ENCODE assay signal across 13 cellular contexts in the genomic region with DNA sequence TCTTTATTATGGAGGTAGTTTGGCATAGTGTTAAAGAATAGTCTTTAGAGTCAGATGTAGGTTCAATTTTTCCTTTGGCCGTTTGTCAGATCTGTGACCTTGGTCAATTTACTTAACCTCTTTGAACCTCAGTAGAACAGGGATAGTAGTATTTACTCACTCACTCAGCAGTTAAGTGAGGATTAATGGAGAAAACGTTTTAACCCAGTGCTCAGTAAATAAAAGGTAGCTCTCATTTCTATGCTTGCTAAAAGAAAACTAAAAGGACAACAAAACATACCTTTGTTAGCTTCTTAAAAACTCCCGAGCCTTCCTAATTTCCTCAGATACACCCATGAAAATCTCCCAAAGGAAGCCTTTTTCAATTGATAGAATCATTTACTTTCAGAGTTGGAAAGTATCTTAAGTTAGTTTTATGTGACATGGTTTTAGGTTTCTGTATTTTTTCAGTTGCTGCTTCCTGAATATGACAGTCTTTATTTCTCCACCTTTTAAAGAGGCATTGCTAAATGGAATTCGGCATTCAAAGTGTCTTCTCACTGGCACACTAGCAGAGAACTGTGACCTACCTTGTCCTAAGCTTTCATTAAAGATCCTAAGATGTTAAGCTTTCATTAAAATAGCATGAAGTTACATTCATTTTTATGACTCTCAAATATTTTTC. TPM values are rescaled to one million over a fixed set of nuclear protein-coding genes. Genes with fewer than 3 reads are reported as not detected.
A peak's percentile ranks its signal among the peaks of the same experiment; 100 is the strongest.
DNase-seq lines count a peak whose midpoint lies in the region; ATAC-seq, FAIRE-seq and TF ChIP-seq lines count a peak whose summit lies in the region.
"Had no signal": no experiment of that assay in that cellular context is flagged by ENCODE, and none has a peak within 500 bp of the region (broad histone marks: within the 10 kb centered on the region; RNA-seq: fewer than 3 reads in every experiment).

No MANE protein-coding gene starts in this region.

- no TSS peak for BruUV-seq in Panc1 (replicated peaks; lab: Mats Ljungman, UMichigan)
- no TSS peak for BruUV-seq in HepG2 (replicated peaks; lab: Mats Ljungman, UMichigan)

- TF ChIP-seq CTCF in Panc1 (IDR thresholded peaks at IDR 0.05) (no peak), HepG2 (CRISPR knock-in tag; IDR thresholded peaks at IDR 0.05) (no peak), type B pancreatic cell (conservative IDR thresholded peaks at IDR 0.05) (no peak), uterus (IDR thresholded peaks at IDR 0.05) (no peak), SK-N-SH (IDR thresholded peaks at IDR 0.05) (no peak)

- H3K36me3 ChIP-seq in Panc1 (ENCODE audit: control insufficient read depth, insufficient read depth, low read length), result no peaks in the 10 kb centered on the region
- H3K36me3 ChIP-seq in HepG2 (replicated peaks in 1 of 2; ENCODE audit: control insufficient read depth in 1 of 2, insufficient read depth in 2 of 2, low read length in 2 of 2), result 0 out of 5 replicates have a peak, but pooled peaks cover 0 to 2% of the 10 kb centered on the region in 2 experiments
- no peaks in the 10 kb centered on the region for H3K36me3 ChIP-seq in uterus
- H3K36me3 ChIP-seq in SK-N-SH (replicated peaks in 1 of 2; ENCODE audit: control insufficient read depth in 1 of 2, insufficient read depth in 2 of 2, low read length in 1 of 2), result no peaks in the 10 kb centered on the region
- H3K36me3 ChIP-seq: thoracic aorta had no signal

- intact Hi-C loops in Panc1 (cut with micrococcal nuclease; ENCODE audit: unreplicated experiment) (no loop called here), HepG2 (cut with micrococcal nuclease; ENCODE audit: unreplicated experiment) (loop anchor here (2.0 kb wide), 2 partner anchors 37 to 41 kb away; no protein-coding TSS in a partner anchor), uterus (cut with DNase I; ENCODE audit: low total_unique reads) (no loop called here)

- POLR2A ChIA-PET in Panc1 (lab: Charles Lee), result interaction anchor here (0.7 kb wide), 1 partner anchor 16 kb away, joined by 3 read pairs; no protein-coding TSS in a partner anchor
- POLR2A ChIA-PET in HepG2 (lab: Yijun Ruan, JAX), result interaction anchor here (0.6 to 2.3 kb wide), 4 partner anchors 9 to 1567 kb away, joined by 3 to 23 read pairs (median 10); partner anchors contain the start of gene ABCD3
- POLR2A ChIA-PET in SK-N-SH (lab: Yijun Ruan, JAX), result no interaction called here

- TF ChIP-seq EP300 in HepG2 (IDR thresholded peaks at IDR 0.05; ENCODE audit: low read depth in 2 of 2, low read length in 2 of 2), result peak in 1 of 2 experiments; percentile 97; a peak in 3 of 4 replicates
- peak; percentile 80; the same call in 1 of the 2 replicates for TF ChIP-seq EP300 in HepG2 (CRISPR knock-in tag; IDR thresholded peaks at IDR 0.05; ENCODE audit: borderline replicate concordance)
- no peak for TF ChIP-seq EP300 in SK-N-SH (IDR thresholded peaks at IDR 0.05; ENCODE audit: borderline replicate concordance in 1 of 2, low read depth in 1 of 2, low read length in 1 of 2)

- H3K79me2 ChIP-seq in HepG2 (ENCODE audit: insufficient read depth, low read length), result peaks cover 99% of the 10 kb centered on the region
- peaks cover 88% of the 10 kb centered on the region for H3K79me2 ChIP-seq in SK-N-SH (ENCODE audit: insufficient read depth)

- H3K36me3 Mint-ChIP-seq in activated naive CD8-positive, alpha-beta T cell, result peaks cover 3% of the 10 kb centered on the region
- H3K36me3 Mint-ChIP-seq in activated naive CD8-positive, alpha-beta T cell treated with anti-CD3 and anti-CD28 coated beads, Interleukin-2, amount 50 U/mL, for 24 hours (ENCODE audit: low read depth), result peaks cover 2% of the 10 kb centered on the region
- peaks cover 16% of the 10 kb centered on the region for H3K36me3 Mint-ChIP-seq in type B pancreatic cell

- peak overlapping the region; percentile 70 for H3K4me2 ChIP-seq in HepG2 (ENCODE audit: low read depth, low read length)
- H3K4me2 ChIP-seq in SK-N-SH, result no peak overlapping the region

- DNase-seq in activated naive CD8-positive, alpha-beta T cell treated with anti-CD3 and anti-CD28 coated beads, Interleukin-2, amount 50 U/mL, for 24 hours, result no peak
- DNase-seq in Panc1 (ENCODE audit: low read depth, low spot score) (no peak), HepG2 (ENCODE audit: low spot score) (peak; percentile 96), type B pancreatic cell (ENCODE audit: extremely low spot score, unreplicated experiment) (no peak), uterus (no peak), SK-N-SH (no peak), mesenteric fat pad (ENCODE audit: low spot score) (no peak)
- DNase-seq: activated CD4-positive, CD25-positive, alpha-beta regulatory T cell; foreskin melanocyte; NCI-H2227 treated with DMSO at 0.1 percent for 48 hours; SHP77 had no signal

- TF ChIP-seq POLR2A in HepG2 (IDR thresholded peaks at IDR 0.05; ENCODE audit: insufficient read depth in 1 of 2, low read depth in 2 of 2, low read length in 2 of 2) (no peak), uterus (IDR thresholded peaks at IDR 0.05) (no peak)

- WGBS in HepG2 (ENCODE audit: low lambda C conversion rate), result under 1% methylated on average over 4 of the region's 4 CpGs
- 56% methylated on average over 4 of the region's 4 CpGs for WGBS in SK-N-SH (ENCODE audit: low lambda C conversion rate)

- no peaks in the 10 kb centered on the region for H3K27me3 Mint-ChIP-seq in activated naive CD8-positive, alpha-beta T cell
- H3K27me3 Mint-ChIP-seq in activated naive CD8-positive, alpha-beta T cell treated with anti-CD3 and anti-CD28 coated beads, Interleukin-2, amount 50 U/mL, for 24 hours, result no peaks in the 10 kb centered on the region
- H3K27me3 Mint-ChIP-seq in type B pancreatic cell, result no peaks in the 10 kb centered on the region

- H3F3A ChIP-seq in SK-N-SH (replicated peaks; ENCODE audit: insufficient read depth), result no peaks in the 10 kb centered on the region

- H3K4me3 Mint-ChIP-seq in activated naive CD8-positive, alpha-beta T cell, result peak overlapping the region; percentile 9
- no peak overlapping the region for H3K4me3 Mint-ChIP-seq in activated naive CD8-positive, alpha-beta T cell treated with anti-CD3 and anti-CD28 coated beads, Interleukin-2, amount 50 U/mL, for 24 hours
- peak overlapping the region; percentile 65 for H3K4me3 Mint-ChIP-seq in type B pancreatic cell

- H3K9me2 ChIP-seq in SK-N-SH, result no peaks in the 10 kb centered on the region

- in situ Hi-C loops in Panc1 (cut with HindIII; ENCODE audit: low pct_unique_long_range_greater_than_20kb, low sequenced_read_pairs) (no loop called here), HepG2 (cut with HindIII; ENCODE audit: extremely low pct_ligation_motif_present, low pct_unique_long_range_greater_than_20kb) (no loop called here)

- H3K4me3 ChIP-seq in Panc1 (ENCODE audit: low read depth in 2 of 2, low read length in 2 of 2) (no peak overlapping the region), HepG2 (replicated peaks in 1 of 3; ENCODE audit: insufficient read depth in 1 of 3, low read depth in 2 of 3, low read length in 3 of 3) (peak overlapping the region; percentile 34 to 53 (median 48)), uterus (no peak overlapping the region), SK-N-SH (ENCODE audit: low read depth in 2 of 2, low read length in 1 of 2) (no peak overlapping the region)
- H3K4me3 ChIP-seq: thoracic aorta had no signal

- H3K27me3 ChIP-seq in Panc1 (ENCODE audit: control insufficient read depth, insufficient read depth, low read length) (no peaks in the 10 kb centered on the region), HepG2 (ENCODE audit: control insufficient read depth in 1 of 2, insufficient read depth in 2 of 2, low read length in 2 of 2) (no peaks in the 10 kb centered on the region), uterus (no peaks in the 10 kb centered on the region), SK-N-SH (ENCODE audit: insufficient read depth) (no peaks in the 10 kb centered on the region)

- H3K27ac Mint-ChIP-seq in activated naive CD8-positive, alpha-beta T cell, result no peak overlapping the region
- H3K27ac Mint-ChIP-seq in activated naive CD8-positive, alpha-beta T cell treated with anti-CD3 and anti-CD28 coated beads, Interleukin-2, amount 50 U/mL, for 24 hours, result no peak overlapping the region
- peak overlapping the region; percentile 72 for H3K27ac Mint-ChIP-seq in type B pancreatic cell

- H2AFZ ChIP-seq in HepG2 (ENCODE audit: low read length) (no peak overlapping the region), SK-N-SH (ENCODE audit: low read depth) (no peak overlapping the region)

- CTCF ChIA-PET in Panc1 (lab: Charles Lee), result no interaction called here
- CTCF ChIA-PET in HepG2 (lab: Yijun Ruan, JAX; ENCODE audit: low intra/inter-chr PET ratio, low total read pairs), result no interaction called here
- CTCF ChIA-PET in SK-N-SH (lab: Yijun Ruan, JAX), result interaction anchor here (1.0 to 1.5 kb wide), 3 partner anchors 9 to 387 kb away, joined by 3 read pairs; no protein-coding TSS in a partner anchor

- H3K9me3 Mint-ChIP-seq in activated naive CD8-positive, alpha-beta T cell (ENCODE audit: low read depth), result peaks cover 4% of the 10 kb centered on the region
- no peaks in the 10 kb centered on the region for H3K9me3 Mint-ChIP-seq in activated naive CD8-positive, alpha-beta T cell treated with anti-CD3 and anti-CD28 coated beads, Interleukin-2, amount 50 U/mL, for 24 hours
- peaks cover 8% of the 10 kb centered on the region for H3K9me3 Mint-ChIP-seq in type B pancreatic cell

- H3K4me1 ChIP-seq in Panc1 (ENCODE audit: control insufficient read depth, insufficient read depth, low read length) (peaks cover 40% of the 10 kb centered on the region), HepG2 (ENCODE audit: insufficient read depth, low read length) (peaks cover 98% of the 10 kb centered on the region), uterus (no peaks in the 10 kb centered on the region), SK-N-SH (ENCODE audit: control insufficient read depth in 1 of 2, insufficient read depth in 2 of 2, low read depth in 1 of 2, low read length in 1 of 2) (no peaks in the 10 kb centered on the region; a peak in 2 of 4 replicates)

- H4K20me1 ChIP-seq in HepG2 (ENCODE audit: insufficient read depth, low read length), result peaks cover 52% of the 10 kb centered on the region
- H4K20me1 ChIP-seq in SK-N-SH (ENCODE audit: insufficient read depth), result peaks cover 12% of the 10 kb centered on the region; the same call in 1 of the 2 replicates

- H3K9ac ChIP-seq in HepG2 (ENCODE audit: insufficient read depth, low read depth, low read length) (peak overlapping the region; percentile 65), SK-N-SH (no peak overlapping the region)

- H3K9me3 ChIP-seq in Panc1 (ENCODE audit: control insufficient read depth, insufficient read depth, low read depth, low read length) (no peaks in the 10 kb centered on the region), HepG2 (ENCODE audit: low read length) (no peaks in the 10 kb centered on the region), uterus (no peaks in the 10 kb centered on the region), SK-N-SH (no peaks in the 10 kb centered on the region)
- H3K9me3 ChIP-seq: thoracic aorta had no signal

- TF ChIP-seq RAD21 in HepG2 (CRISPR knock-in tag; IDR thresholded peaks at IDR 0.05) (no peak), SK-N-SH (IDR thresholded peaks at IDR 0.05; ENCODE audit: low read length) (no peak)

- FAIRE-seq in HepG2 (lab: Jason Lieb, UNC), result peak; percentile 74

- H3K27ac ChIP-seq in Panc1 (ENCODE audit: low read length) (peak overlapping the region; percentile 51; the same call in 1 of the 2 replicates), HepG2 (ENCODE audit: extremely low read length, insufficient read depth, low read length) (peak overlapping the region; percentile 84), uterus (no peak overlapping the region), SK-N-SH (ENCODE audit: low read depth in 2 of 2, low read length in 1 of 2) (no peak overlapping the region)
- H3K27ac ChIP-seq: thoracic aorta had no signal

- no peak for ATAC-seq in activated naive CD8-positive, alpha-beta T cell treated with anti-CD3 and anti-CD28 coated beads, Interleukin-2, amount 50 U/mL, for 24 hours
- ATAC-seq in Panc1 (no peak), HepG2 (peak; percentile 88)

- H3K4me1 Mint-ChIP-seq in activated naive CD8-positive, alpha-beta T cell (ENCODE audit: low read depth), result peaks cover 73% of the 10 kb centered on the region
- peaks cover 66% of the 10 kb centered on the region for H3K4me1 Mint-ChIP-seq in activated naive CD8-positive, alpha-beta T cell treated with anti-CD3 and anti-CD28 coated beads, Interleukin-2, amount 50 U/mL, for 24 hours
- peaks cover 44% of the 10 kb centered on the region for H3K4me1 Mint-ChIP-seq in type B pancreatic cell (ENCODE audit: unreplicated experiment)

RNA-seq across cellular contexts. Expression of gene ABCD3, which starts 7.8 kb away (rescaled TPM):
- 40.5 TPM for total RNA-seq in Panc1 (2021; ENCODE audit: unreplicated experiment)
- polyA plus RNA-seq in Panc1 (2012; ENCODE audit: insufficient read length), result 16.4 TPM
- 166 and 190 TPM in 2 replicates for total RNA-seq in HepG2 (2016; rRNA removed; fragmentation: Illumina TruSeq; extraction: Trizol)
- 66.2 and 84.8 TPM in 2 replicates for total RNA-seq in HepG2 (2016; cell fraction: cytosol; rRNA removed; fragmentation: Illumina TruSeq; extraction: Trizol; ENCODE audit: low read depth)
- 168 and 184 TPM in 2 replicates for total RNA-seq in HepG2 (2016; cell fraction: insoluble cytoplasmic fraction; rRNA removed; fragmentation: Illumina TruSeq; extraction: Trizol)
- total RNA-seq in HepG2 (2016; cell fraction: membrane; rRNA removed; fragmentation: Illumina TruSeq; extraction: Trizol), result 66.9 and 77.6 TPM in 2 replicates
- 154 and 164 TPM in 2 replicates for total RNA-seq in HepG2 (2016; cell fraction: nucleus; rRNA removed; fragmentation: Illumina TruSeq; extraction: Trizol)
- polyA plus RNA-seq in HepG2 (2011; rRNA removed), result 22.4 and 27.5 TPM in 2 replicates
- 8.7 and 15.2 TPM in 2 replicates for polyA plus RNA-seq in HepG2 (2011; cell fraction: cytosol; rRNA removed)
- polyA plus RNA-seq in HepG2 (2011; cell fraction: nucleus; rRNA removed), result 24.3 and 26.2 TPM in 2 replicates
- 41.7 and 57.2 TPM in 2 replicates for polyA plus RNA-seq in HepG2 (2012)
- polyA plus RNA-seq in HepG2 (2016; cell fraction: cytosol; fragmentation: Illumina TruSeq; extraction: Trizol; ENCODE audit: low read depth), result 8.6 and 8.9 TPM in 2 replicates
- 123 and 132 TPM in 2 replicates for polyA plus RNA-seq in HepG2 (2016; cell fraction: insoluble cytoplasmic fraction; fragmentation: Illumina TruSeq; extraction: Trizol; ENCODE audit: low read depth)
- polyA plus RNA-seq in HepG2 (2016; cell fraction: membrane; fragmentation: Illumina TruSeq; extraction: Trizol; ENCODE audit: low read depth), result 19.5 and 20.3 TPM in 2 replicates
- polyA plus RNA-seq in HepG2 (2016; cell fraction: nucleus; fragmentation: Illumina TruSeq; extraction: Trizol; ENCODE audit: insufficient read depth, low read depth), result 156 TPM in 2 replicates
- 16.6 and 17.0 TPM in 2 replicates for polyA minus RNA-seq in HepG2 (2011; rRNA and poly(A)+ RNA removed; ENCODE audit: low replicate concordance)
- polyA minus RNA-seq in HepG2 (2011; cell fraction: cytosol; rRNA and poly(A)+ RNA removed), result 39.1 and 39.2 TPM in 2 replicates
- 124 and 125 TPM in 2 replicates for polyA minus RNA-seq in HepG2 (2011; cell fraction: nucleus; rRNA and poly(A)+ RNA removed)
- 55.1 and 67.4 TPM in 2 replicates for total RNA-seq in type B pancreatic cell (ENCODE audit: low replicate concordance)
- total RNA-seq in uterus, result 10 to 100 TPM; 18.4 to 53.2 (median 30.7) TPM
- polyA plus RNA-seq in SK-N-SH (2012; rRNA removed), result 6.5 and 8.7 TPM in 2 replicates
- 11.1 and 12.5 TPM in 2 replicates for polyA plus RNA-seq in SK-N-SH (2012; cell fraction: cytosol; rRNA removed)
- polyA plus RNA-seq in SK-N-SH (2012; cell fraction: nucleus; rRNA removed), result 5.2 and 14.4 TPM in 2 replicates
- 36.3 TPM for total RNA-seq in mesenteric fat pad

Comparison
In these comparisons a context has a peak if more than half of its experiments do, and no peak if none do; other contexts are left out.
1. H3K27ac ChIP-seq: peak in Panc1 (single experiment) and HepG2 (single experiment); none in uterus (0 of 2) and SK-N-SH (0 of 2).
2. H3K4me3 ChIP-seq: peak in HepG2 (3 of 3); none in Panc1 (0 of 2), uterus (0 of 2) and SK-N-SH (0 of 2).